2 cellular contexts compared by ENCODE assay signal in the genomic region with DNA sequence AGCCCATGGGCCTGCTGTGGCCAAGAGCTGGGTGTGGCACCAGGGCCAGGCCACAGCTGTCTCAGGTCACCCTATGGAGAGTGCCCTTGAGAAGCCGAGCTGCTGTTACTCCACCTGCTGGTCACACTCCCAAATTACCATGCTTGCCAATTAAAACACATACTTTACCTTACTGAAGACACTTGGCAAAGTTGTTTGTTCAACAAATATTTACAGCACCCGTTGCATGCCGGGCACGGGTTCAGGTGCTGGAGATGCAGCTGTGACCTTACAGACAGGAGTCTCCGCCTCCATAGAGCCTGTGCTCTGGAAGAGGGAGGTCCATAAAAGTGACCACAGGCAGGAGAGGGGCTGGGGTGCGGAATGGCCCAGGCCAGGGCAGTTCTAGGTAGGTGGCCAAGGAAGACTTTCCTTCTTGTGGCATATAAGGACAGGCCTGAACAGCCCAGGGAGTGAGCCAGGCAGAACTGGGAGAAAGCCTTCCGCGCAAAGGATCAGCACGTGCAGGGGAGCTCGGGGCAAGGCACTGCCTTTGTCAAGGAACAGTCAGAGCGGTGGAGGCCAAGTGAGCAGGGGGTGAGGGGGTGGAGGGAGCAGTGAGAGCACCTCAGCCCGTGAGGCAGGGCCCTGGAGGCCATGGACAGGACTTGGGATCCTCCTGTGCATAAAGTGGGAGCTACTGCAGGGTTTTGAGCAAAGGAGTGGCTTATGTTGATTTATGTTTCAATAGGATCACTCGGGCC.
A peak's percentile ranks its signal among the peaks of the same experiment; 100 is the strongest.
TF ChIP-seq lines count a peak whose summit lies in the region.

No MANE protein-coding gene starts in this region.

TF ChIP-seq in SK-N-SH treated with all-trans-retinoic acid at 6 μM for 48 hours, 23 proteins besides CTCF, POLR2A, EP300 and RAD21 (continued from another document):
- TF ChIP-seq, protein P1, sequence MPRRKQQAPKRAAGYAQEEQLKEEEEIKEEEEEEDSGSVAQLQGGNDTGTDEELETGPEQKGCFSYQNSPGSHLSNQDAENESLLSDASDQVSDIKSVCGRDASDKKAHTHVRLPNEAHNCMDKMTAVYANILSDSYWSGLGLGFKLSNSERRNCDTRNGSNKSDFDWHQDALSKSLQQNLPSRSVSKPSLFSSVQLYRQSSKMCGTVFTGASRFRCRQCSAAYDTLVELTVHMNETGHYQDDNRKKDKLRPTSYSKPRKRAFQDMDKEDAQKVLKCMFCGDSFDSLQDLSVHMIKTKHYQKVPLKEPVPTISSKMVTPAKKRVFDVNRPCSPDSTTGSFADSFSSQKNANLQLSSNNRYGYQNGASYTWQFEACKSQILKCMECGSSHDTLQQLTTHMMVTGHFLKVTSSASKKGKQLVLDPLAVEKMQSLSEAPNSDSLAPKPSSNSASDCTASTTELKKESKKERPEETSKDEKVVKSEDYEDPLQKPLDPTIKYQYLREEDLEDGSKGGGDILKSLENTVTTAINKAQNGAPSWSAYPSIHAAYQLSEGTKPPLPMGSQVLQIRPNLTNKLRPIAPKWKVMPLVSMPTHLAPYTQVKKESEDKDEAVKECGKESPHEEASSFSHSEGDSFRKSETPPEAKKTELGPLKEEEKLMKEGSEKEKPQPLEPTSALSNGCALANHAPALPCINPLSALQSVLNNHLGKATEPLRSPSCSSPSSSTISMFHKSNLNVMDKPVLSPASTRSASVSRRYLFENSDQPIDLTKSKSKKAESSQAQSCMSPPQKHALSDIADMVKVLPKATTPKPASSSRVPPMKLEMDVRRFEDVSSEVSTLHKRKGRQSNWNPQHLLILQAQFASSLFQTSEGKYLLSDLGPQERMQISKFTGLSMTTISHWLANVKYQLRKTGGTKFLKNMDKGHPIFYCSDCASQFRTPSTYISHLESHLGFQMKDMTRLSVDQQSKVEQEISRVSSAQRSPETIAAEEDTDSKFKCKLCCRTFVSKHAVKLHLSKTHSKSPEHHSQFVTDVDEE (CRISPR knock-in tag; IDR thresholded peaks at IDR 0.05) = no peak
- TF ChIP-seq CSDC2 (CRISPR knock-in tag; IDR thresholded peaks at IDR 0.05) (no peak), RARB (CRISPR knock-in tag; IDR thresholded peaks at IDR 0.05) (no peak), ZNF565 (CRISPR knock-in tag; conservative IDR thresholded peaks at IDR 0.05; ENCODE audit: low read depth) (no peak), ARNTL (CRISPR knock-in tag; IDR thresholded peaks at IDR 0.05; ENCODE audit: borderline replicate concordance, low read depth) (no peak), OSR1 (CRISPR knock-in tag; IDR thresholded peaks at IDR 0.05) (no peak), SNAI2 (CRISPR knock-in tag; IDR thresholded peaks at IDR 0.05) (no peak), ZFP30 (CRISPR knock-in tag; IDR thresholded peaks at IDR 0.05) (no peak), TOX (CRISPR knock-in tag; IDR thresholded peaks at IDR 0.05; ENCODE audit: borderline replicate concordance) (no peak), ESRRG (CRISPR knock-in tag; IDR thresholded peaks at IDR 0.05) (no peak), ZC3H10 (CRISPR knock-in tag; IDR thresholded peaks at IDR 0.05) (no peak), ZNF70 (CRISPR knock-in tag; IDR thresholded peaks at IDR 0.05) (no peak), BACH2 (CRISPR knock-in tag; IDR thresholded peaks at IDR 0.05; ENCODE audit: borderline replicate concordance) (no peak)
- TF ChIP-seq, protein P2, sequence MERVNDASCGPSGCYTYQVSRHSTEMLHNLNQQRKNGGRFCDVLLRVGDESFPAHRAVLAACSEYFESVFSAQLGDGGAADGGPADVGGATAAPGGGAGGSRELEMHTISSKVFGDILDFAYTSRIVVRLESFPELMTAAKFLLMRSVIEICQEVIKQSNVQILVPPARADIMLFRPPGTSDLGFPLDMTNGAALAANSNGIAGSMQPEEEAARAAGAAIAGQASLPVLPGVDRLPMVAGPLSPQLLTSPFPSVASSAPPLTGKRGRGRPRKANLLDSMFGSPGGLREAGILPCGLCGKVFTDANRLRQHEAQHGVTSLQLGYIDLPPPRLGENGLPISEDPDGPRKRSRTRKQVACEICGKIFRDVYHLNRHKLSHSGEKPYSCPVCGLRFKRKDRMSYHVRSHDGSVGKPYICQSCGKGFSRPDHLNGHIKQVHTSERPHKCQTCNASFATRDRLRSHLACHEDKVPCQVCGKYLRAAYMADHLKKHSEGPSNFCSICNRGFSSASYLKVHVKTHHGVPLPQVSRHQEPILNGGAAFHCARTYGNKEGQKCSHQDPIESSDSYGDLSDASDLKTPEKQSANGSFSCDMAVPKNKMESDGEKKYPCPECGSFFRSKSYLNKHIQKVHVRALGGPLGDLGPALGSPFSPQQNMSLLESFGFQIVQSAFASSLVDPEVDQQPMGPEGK (CRISPR knock-in tag; IDR thresholded peaks at IDR 0.05; ENCODE audit: borderline replicate concordance) = no peak
- TF ChIP-seq, protein P3, sequence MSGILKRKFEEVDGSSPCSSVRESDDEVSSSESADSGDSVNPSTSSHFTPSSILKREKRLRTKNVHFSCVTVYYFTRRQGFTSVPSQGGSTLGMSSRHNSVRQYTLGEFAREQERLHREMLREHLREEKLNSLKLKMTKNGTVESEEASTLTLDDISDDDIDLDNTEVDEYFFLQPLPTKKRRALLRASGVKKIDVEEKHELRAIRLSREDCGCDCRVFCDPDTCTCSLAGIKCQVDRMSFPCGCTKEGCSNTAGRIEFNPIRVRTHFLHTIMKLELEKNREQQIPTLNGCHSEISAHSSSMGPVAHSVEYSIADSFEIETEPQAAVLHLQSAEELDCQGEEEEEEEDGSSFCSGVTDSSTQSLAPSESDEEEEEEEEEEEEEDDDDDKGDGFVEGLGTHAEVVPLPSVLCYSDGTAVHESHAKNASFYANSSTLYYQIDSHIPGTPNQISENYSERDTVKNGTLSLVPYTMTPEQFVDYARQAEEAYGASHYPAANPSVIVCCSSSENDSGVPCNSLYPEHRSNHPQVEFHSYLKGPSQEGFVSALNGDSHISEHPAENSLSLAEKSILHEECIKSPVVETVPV (CRISPR knock-in tag; IDR thresholded peaks at IDR 0.05) = no peak

TF ChIP-seq in GM12878, 131 proteins besides CTCF, POLR2A, EP300 and RAD21 (continued from another document and continues in another):
- TF ChIP-seq EGR1 (IDR thresholded peaks at IDR 0.05; ENCODE audit: borderline replicate concordance in 1 of 2, low read depth in 2 of 2, low read length in 2 of 2) (no peak), CHD4 (IDR thresholded peaks at IDR 0.05) (no peak), NRF1 (conservative IDR thresholded peaks at IDR 0.05; ENCODE audit: low read depth, low read length) (no peak), MYC (IDR thresholded peaks at IDR 0.05; ENCODE audit: insufficient read depth, insufficient read length, insufficient replicate concordance, low read length, severe bottlenecking) (no peak), ZBTB4 (CRISPR knock-in tag; IDR thresholded peaks at IDR 0.05) (no peak), TCF12 (IDR thresholded peaks at IDR 0.05; ENCODE audit: low read depth, low read length) (no peak), NFYA (IDR thresholded peaks at IDR 0.05; ENCODE audit: borderline replicate concordance, low read depth, low read length) (no peak), NR2C1 (IDR thresholded peaks at IDR 0.05) (no peak), IKZF2 (IDR thresholded peaks at IDR 0.05) (no peak), HDGF (IDR thresholded peaks at IDR 0.05) (no peak), ZNF207 (IDR thresholded peaks at IDR 0.05; ENCODE audit: borderline replicate concordance) (no peak), MYB (IDR thresholded peaks at IDR 0.05; ENCODE audit: borderline replicate concordance, low read depth, low read length) (no peak), PRDM15 (CRISPR knock-in tag; IDR thresholded peaks at IDR 0.05) (no peak), SMC3 (IDR thresholded peaks at IDR 0.05; ENCODE audit: borderline replicate concordance, low read length) (peak; percentile 74; the same call in 1 of the 2 replicates)
- TF ChIP-seq, protein P4, sequence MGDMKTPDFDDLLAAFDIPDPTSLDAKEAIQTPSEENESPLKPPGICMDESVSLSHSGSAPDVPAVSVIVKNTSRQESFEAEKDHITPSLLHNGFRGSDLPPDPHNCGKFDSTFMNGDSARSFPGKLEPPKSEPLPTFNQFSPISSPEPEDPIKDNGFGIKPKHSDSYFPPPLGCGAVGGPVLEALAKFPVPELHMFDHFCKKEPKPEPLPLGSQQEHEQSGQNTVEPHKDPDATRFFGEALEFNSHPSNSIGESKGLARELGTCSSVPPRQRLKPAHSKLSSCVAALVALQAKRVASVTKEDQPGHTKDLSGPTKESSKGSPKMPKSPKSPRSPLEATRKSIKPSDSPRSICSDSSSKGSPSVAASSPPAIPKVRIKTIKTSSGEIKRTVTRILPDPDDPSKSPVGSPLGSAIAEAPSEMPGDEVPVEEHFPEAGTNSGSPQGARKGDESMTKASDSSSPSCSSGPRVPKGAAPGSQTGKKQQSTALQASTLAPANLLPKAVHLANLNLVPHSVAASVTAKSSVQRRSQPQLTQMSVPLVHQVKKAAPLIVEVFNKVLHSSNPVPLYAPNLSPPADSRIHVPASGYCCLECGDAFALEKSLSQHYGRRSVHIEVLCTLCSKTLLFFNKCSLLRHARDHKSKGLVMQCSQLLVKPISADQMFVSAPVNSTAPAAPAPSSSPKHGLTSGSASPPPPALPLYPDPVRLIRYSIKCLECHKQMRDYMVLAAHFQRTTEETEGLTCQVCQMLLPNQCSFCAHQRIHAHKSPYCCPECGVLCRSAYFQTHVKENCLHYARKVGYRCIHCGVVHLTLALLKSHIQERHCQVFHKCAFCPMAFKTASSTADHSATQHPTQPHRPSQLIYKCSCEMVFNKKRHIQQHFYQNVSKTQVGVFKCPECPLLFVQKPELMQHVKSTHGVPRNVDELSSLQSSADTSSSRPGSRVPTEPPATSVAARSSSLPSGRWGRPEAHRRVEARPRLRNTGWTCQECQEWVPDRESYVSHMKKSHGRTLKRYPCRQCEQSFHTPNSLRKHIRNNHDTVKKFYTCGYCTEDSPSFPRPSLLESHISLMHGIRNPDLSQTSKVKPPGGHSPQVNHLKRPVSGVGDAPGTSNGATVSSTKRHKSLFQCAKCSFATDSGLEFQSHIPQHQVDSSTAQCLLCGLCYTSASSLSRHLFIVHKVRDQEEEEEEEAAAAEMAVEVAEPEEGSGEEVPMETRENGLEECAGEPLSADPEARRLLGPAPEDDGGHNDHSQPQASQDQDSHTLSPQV (IDR thresholded peaks at IDR 0.05) = no peak
